ENCODE assay signal across 8 cellular contexts in genomic region chr11:45669956-45670355, GRCh38. TPM values are rescaled to one million over a fixed set of nuclear protein-coding genes. Genes with fewer than 3 reads are reported as not detected.
"Had no signal": no experiment of that assay in that cellular context is flagged by ENCODE, and none has a peak within 500 bp of the region (broad histone marks: within the 10 kb centered on the region; RNA-seq: fewer than 3 reads in every experiment).

No MANE protein-coding gene starts in this region.

- DNase-seq: H9, HCEC 1CT had no signal

- H3K4me3 ChIP-seq: GM23338 had no signal

- H3K27ac ChIP-seq: HL-60 had no signal

- H2AFZ ChIP-seq: GM23338 had no signal

- H3K4me2 ChIP-seq: GM23338 had no signal

- FAIRE-seq: H1, H54, HepG2 had no signal

RNA-seq across cellular contexts. Expression of gene CHST1, which starts 4.5 kb away (rescaled TPM):
- total RNA-seq: HepG2 had no signal
- polyA plus RNA-seq: HepG2, IgD-negative memory B cell had no signal
